Comparison of ENCODE assay signal across 9 cellular contexts in genomic region chrX:47366051-47366722, GRCh38. TPM values are rescaled to one million over a fixed set of nuclear protein-coding genes. Genes with fewer than 3 reads are reported as not detected.
DNase-seq lines count a peak whose midpoint lies in the region; ATAC-seq, FAIRE-seq and TF ChIP-seq lines count a peak whose summit lies in the region.
"Had no signal": no experiment of that assay in that cellular context is flagged by ENCODE, and none has a peak within 500 bp of the region (broad histone marks: within the 10 kb centered on the region; RNA-seq: fewer than 3 reads in every experiment).

No MANE protein-coding gene starts in this region.

- TF ChIP-seq CTCF in liver (IDR thresholded peaks at IDR 0.05; ENCODE audit: low read depth, low read length, missing input control): no peak
- TF ChIP-seq CTCF in HepG2 (CRISPR knock-in tag; IDR thresholded peaks at IDR 0.05): no peak
- no peak for TF ChIP-seq CTCF in ovary (IDR thresholded peaks at IDR 0.05)
- TF ChIP-seq CTCF in thoracic aorta (IDR thresholded peaks at IDR 0.05): no peak

- peaks cover 19% of the 10 kb centered on the region for H3K4me1 Mint-ChIP-seq in activated naive CD8-positive, alpha-beta T cell treated with anti-CD3 and anti-CD28 coated beads, Interleukin-2, amount 50 U/mL, for 24 hours

- H3K4me1 ChIP-seq in liver (ENCODE audit: control insufficient read depth in 4 of 4, insufficient read depth in 4 of 4, low read length in 3 of 4) (peaks cover 0 to 2% (median 0%) of the 10 kb centered on the region in 4 donors), HepG2 (ENCODE audit: insufficient read depth, low read length) (peaks cover 15% of the 10 kb centered on the region), ovary (ENCODE audit: insufficient read depth) (no peaks in the 10 kb centered on the region), thoracic aorta (ENCODE audit: control insufficient read depth in 1 of 2, low read depth in 2 of 2) (no peaks in the 10 kb centered on the region)

- POLR2A ChIA-PET in HepG2 (lab: Yijun Ruan, JAX): no interaction called here

- peaks cover 2% of the 10 kb centered on the region for H3K36me3 Mint-ChIP-seq in activated naive CD8-positive, alpha-beta T cell treated with anti-CD3 and anti-CD28 coated beads, Interleukin-2, amount 50 U/mL, for 24 hours (ENCODE audit: low read depth)

- no peaks in the 10 kb centered on the region for H3K27me3 Mint-ChIP-seq in activated naive CD8-positive, alpha-beta T cell treated with anti-CD3 and anti-CD28 coated beads, Interleukin-2, amount 50 U/mL, for 24 hours

- H3K27me3 ChIP-seq in liver (ENCODE audit: control insufficient read depth in 4 of 4, insufficient read depth in 4 of 4, low read length in 3 of 4): no peaks in the 10 kb centered on the region
- H3K27me3 ChIP-seq in HepG2 (ENCODE audit: control insufficient read depth in 1 of 2, insufficient read depth in 2 of 2, low read length in 2 of 2): no peaks in the 10 kb centered on the region
- H3K27me3 ChIP-seq in ovary: no peaks in the 10 kb centered on the region
- no peaks in the 10 kb centered on the region for H3K27me3 ChIP-seq in thoracic aorta (replicated peaks; ENCODE audit: insufficient read depth)

- TF ChIP-seq RAD21 in liver (IDR thresholded peaks at IDR 0.05) (no peak), HepG2 (CRISPR knock-in tag; IDR thresholded peaks at IDR 0.05) (no peak)

- H3K9ac ChIP-seq in liver (ENCODE audit: low read depth in 1 of 2, low read length in 2 of 2) (no peak overlapping the region), HepG2 (ENCODE audit: insufficient read depth, low read depth, low read length) (no peak overlapping the region)

- TF ChIP-seq EP300 in HepG2 (IDR thresholded peaks at IDR 0.05; ENCODE audit: low read depth in 2 of 2, low read length in 2 of 2): no peak
- no peak for TF ChIP-seq EP300 in HepG2 (CRISPR knock-in tag; IDR thresholded peaks at IDR 0.05; ENCODE audit: borderline replicate concordance)
- no peak for TF ChIP-seq EP300 in ovary (IDR thresholded peaks at IDR 0.05)

- no peaks in the 10 kb centered on the region for H4K20me1 ChIP-seq in HepG2 (ENCODE audit: insufficient read depth, low read length)

- WGBS in liver: 14% methylated on average over 31 of the region's 31 CpGs
- WGBS in HepG2 (ENCODE audit: low lambda C conversion rate): 82% methylated on average over 25 of the region's 31 CpGs
- 29 to 46% (median 31%) methylated on average over 31 of the region's 31 CpGs for WGBS in ovary, 3 donors

- in situ Hi-C loops in HepG2 (cut with HindIII; ENCODE audit: extremely low pct_ligation_motif_present, low pct_unique_long_range_greater_than_20kb): no loop called here

- FAIRE-seq in HepG2 (lab: Jason Lieb, UNC): no peak

- no peak for DNase-seq in HepG2 (ENCODE audit: low spot score)
- peak; percentile 60 to 65 for DNase-seq in Kasumi-1 (lab: John Stamatoyannopoulos, UW)
- peak; percentile 34 for DNase-seq in SKM-1 (lab: John Stamatoyannopoulos, UW; ENCODE audit: unreplicated experiment)
- DNase-seq in activated naive CD8-positive, alpha-beta T cell treated with anti-CD3 and anti-CD28 coated beads, Interleukin-2, amount 50 U/mL, for 24 hours: peak; percentile 65
- DNase-seq in Right ventricle myocardium superior: peak; percentile 71
- DNase-seq in ovary: peak; percentile 44 to 72 (median 68)
- DNase-seq in thoracic aorta (ENCODE audit: low spot score): no peak

- no peak for ATAC-seq in HepG2
- peak; percentile 88 for ATAC-seq in activated naive CD8-positive, alpha-beta T cell treated with anti-CD3 and anti-CD28 coated beads, Interleukin-2, amount 50 U/mL, for 24 hours
- peak; percentile 84 for ATAC-seq in Right ventricle myocardium superior (ENCODE audit: poor library complexity)
- ATAC-seq in thoracic aorta (ENCODE audit: insufficient number of reproducible peaks, low FRiP score, low read depth): no peak

- H3K27ac Mint-ChIP-seq in activated naive CD8-positive, alpha-beta T cell treated with anti-CD3 and anti-CD28 coated beads, Interleukin-2, amount 50 U/mL, for 24 hours: peak overlapping the region; percentile 73

- CTCF ChIA-PET in HepG2 (lab: Yijun Ruan, JAX; ENCODE audit: low intra/inter-chr PET ratio, low total read pairs): no interaction called here

- H3K4me2 ChIP-seq in HepG2 (ENCODE audit: low read depth, low read length): no peak overlapping the region

- H3K4me3 ChIP-seq in liver (ENCODE audit: low read depth in 1 of 3, low read length in 3 of 3): peak overlapping the region in 2 of 3 donors; percentile 10 to 43
- H3K4me3 ChIP-seq in HepG2 (replicated peaks in 1 of 3; ENCODE audit: insufficient read depth in 1 of 3, low read depth in 2 of 3, low read length in 3 of 3): no peak overlapping the region
- peak overlapping the region; percentile 32 for H3K4me3 ChIP-seq in ovary
- H3K4me3 ChIP-seq in thoracic aorta: peak overlapping the region; percentile 70

- intact Hi-C loops in HepG2 (cut with micrococcal nuclease; ENCODE audit: unreplicated experiment): no loop called here
- intact Hi-C loops in Right ventricle myocardium superior (cut with DNase I): no loop called here
- intact Hi-C loops in ovary (cut with DNase I): no loop called here

- H3K9me3 Mint-ChIP-seq in activated naive CD8-positive, alpha-beta T cell treated with anti-CD3 and anti-CD28 coated beads, Interleukin-2, amount 50 U/mL, for 24 hours: peaks cover 5% of the 10 kb centered on the region

- H3K79me2 ChIP-seq in HepG2 (ENCODE audit: insufficient read depth, low read length): no peaks in the 10 kb centered on the region

- no peak overlapping the region for H3K27ac ChIP-seq in liver (ENCODE audit: low read depth in 1 of 2, low read length in 2 of 2)
- H3K27ac ChIP-seq in HepG2 (ENCODE audit: extremely low read length, insufficient read depth, low read length): no peak overlapping the region
- H3K27ac ChIP-seq in ovary: peak overlapping the region in 1 of 2 donors; percentile 23
- no peak overlapping the region for H3K27ac ChIP-seq in thoracic aorta
- H3K27ac ChIP-seq: C4-2B had no signal

- BruUV-seq in HepG2 (replicated peaks; lab: Mats Ljungman, UMichigan): no TSS peak

- H3K36me3 ChIP-seq in liver (ENCODE audit: control insufficient read depth in 4 of 4, insufficient read depth in 3 of 4, low read depth in 1 of 4, low read length in 3 of 4): no peaks in the 10 kb centered on the region
- H3K36me3 ChIP-seq in HepG2 (replicated peaks in 1 of 2; ENCODE audit: control insufficient read depth in 1 of 2, insufficient read depth in 2 of 2, low read length in 2 of 2): no peaks in the 10 kb centered on the region
- no peaks in the 10 kb centered on the region for H3K36me3 ChIP-seq in ovary
- H3K36me3 ChIP-seq in thoracic aorta: no peaks in the 10 kb centered on the region

- H3K9me3 ChIP-seq in liver (ENCODE audit: control insufficient read depth in 4 of 4, low read length in 3 of 4): no peaks in the 10 kb centered on the region
- H3K9me3 ChIP-seq in HepG2 (ENCODE audit: low read length): no peaks in the 10 kb centered on the region
- H3K9me3 ChIP-seq in ovary: no peaks in the 10 kb centered on the region
- H3K9me3 ChIP-seq in thoracic aorta: no peaks in the 10 kb centered on the region

- peak overlapping the region; percentile 83 for H3K4me3 Mint-ChIP-seq in activated naive CD8-positive, alpha-beta T cell treated with anti-CD3 and anti-CD28 coated beads, Interleukin-2, amount 50 U/mL, for 24 hours

- TF ChIP-seq POLR2A in HepG2 (IDR thresholded peaks at IDR 0.05; ENCODE audit: insufficient read depth in 1 of 2, low read depth in 2 of 2, low read length in 2 of 2) (no peak), ovary (IDR thresholded peaks at IDR 0.05) (no peak)

- H2AFZ ChIP-seq in HepG2 (ENCODE audit: low read length): no peak overlapping the region

TF ChIP-seq in liver, 16 proteins besides CTCF, POLR2A, EP300 and RAD21:
- peak; percentile 97 for TF ChIP-seq YY1 (IDR thresholded peaks at IDR 0.05)
- no peak for TF ChIP-seq SP1 (IDR thresholded peaks at IDR 0.05)
TF ChIP-seq in liver: peak in this region for 1.

TF ChIP-seq in HepG2, 621 proteins besides CTCF, POLR2A, EP300 and RAD21 (continues in another document):
- TF ChIP-seq KLF12 (CRISPR knock-in tag; IDR thresholded peaks at IDR 0.05; ENCODE audit: borderline replicate concordance) (no peak), NCOA5 (CRISPR knock-in tag; IDR thresholded peaks at IDR 0.05) (no peak), ZNF382 (CRISPR knock-in tag; IDR thresholded peaks at IDR 0.05; ENCODE audit: borderline replicate concordance) (no peak), HCFC1 (IDR thresholded peaks at IDR 0.05; ENCODE audit: low read depth, low read length) (no peak)

RNA-seq across cellular contexts. Expression of gene ZNF157, which starts 4.2 kb away (rescaled TPM):
- total RNA-seq in liver (under 1 TPM in 1 of 2 donors, not detected in 1; 0.05 TPM), HepG2 (2016; rRNA removed; fragmentation: Illumina TruSeq; extraction: Trizol) (not detected in 2 replicates), Right ventricle myocardium superior (not detected), ovary (1 to 10 TPM in 3 of 7 donors, under 1 TPM in 4; 0.27 to 2.8 (median 0.48) TPM), thoracic aorta (not detected)
- polyA plus RNA-seq in liver (not detected), HepG2 (2011; rRNA removed) (not detected in 2 replicates), ovary (under 1 TPM; 0.13 to 0.57 TPM)
- total RNA-seq in HepG2 (2016; cell fraction: cytosol; rRNA removed; fragmentation: Illumina TruSeq; extraction: Trizol; ENCODE audit: low read depth): not detected in 2 replicates
- not detected in 2 replicates for total RNA-seq in HepG2 (2016; cell fraction: insoluble cytoplasmic fraction; rRNA removed; fragmentation: Illumina TruSeq; extraction: Trizol)
- total RNA-seq in HepG2 (2016; cell fraction: membrane; rRNA removed; fragmentation: Illumina TruSeq; extraction: Trizol): not detected in 2 replicates
- not detected in 2 replicates for total RNA-seq in HepG2 (2016; cell fraction: nucleus; rRNA removed; fragmentation: Illumina TruSeq; extraction: Trizol)
- polyA plus RNA-seq in HepG2 (2011; cell fraction: cytosol; rRNA removed): not detected in 2 replicates
- not detected in 2 replicates for polyA plus RNA-seq in HepG2 (2011; cell fraction: nucleus; rRNA removed)
- not detected in 2 replicates for polyA plus RNA-seq in HepG2 (2012)
- polyA plus RNA-seq in HepG2 (2016; cell fraction: cytosol; fragmentation: Illumina TruSeq; extraction: Trizol; ENCODE audit: low read depth): not detected in 2 replicates
- not detected in 2 replicates for polyA plus RNA-seq in HepG2 (2016; cell fraction: insoluble cytoplasmic fraction; fragmentation: Illumina TruSeq; extraction: Trizol; ENCODE audit: low read depth)
- not detected in 2 replicates for polyA plus RNA-seq in HepG2 (2016; cell fraction: membrane; fragmentation: Illumina TruSeq; extraction: Trizol; ENCODE audit: low read depth)
- polyA plus RNA-seq in HepG2 (2016; cell fraction: nucleus; fragmentation: Illumina TruSeq; extraction: Trizol; ENCODE audit: insufficient read depth, low read depth): not detected in 2 replicates
- polyA minus RNA-seq in HepG2 (2011; rRNA and poly(A)+ RNA removed; ENCODE audit: low replicate concordance): not detected in 2 replicates
- polyA minus RNA-seq in HepG2 (2011; cell fraction: cytosol; rRNA and poly(A)+ RNA removed): not detected in 2 replicates
- polyA minus RNA-seq in HepG2 (2011; cell fraction: nucleus; rRNA and poly(A)+ RNA removed): not detected in 2 replicates

Comparison
In these comparisons a context has a peak if more than half of its experiments do, and no peak if none do; other contexts are left out.
1. H3K4me3 ChIP-seq: peak in liver (2 of 3), ovary (single experiment) and thoracic aorta (single experiment); none in HepG2 (0 of 3).
2. ATAC-seq: peak in activated naive CD8-positive, alpha-beta T cell treated with anti-CD3 and anti-CD28 coated beads, Interleukin-2, amount 50 U/mL, for 24 hours (single experiment) and Right ventricle myocardium superior (single experiment); none in HepG2 (single experiment) and thoracic aorta (single experiment).
3. DNase-seq: peak in Kasumi-1 (2 of 2), SKM-1 (single experiment), activated naive CD8-positive, alpha-beta T cell treated with anti-CD3 and anti-CD28 coated beads, Interleukin-2, amount 50 U/mL, for 24 hours (single experiment), Right ventricle myocardium superior (single experiment) and ovary (5 of 5); none in HepG2 (single experiment) and thoracic aorta (single experiment).